In genomic region chr5:137383909-137384308, GRCh38 we compare ENCODE assay signal across 16 cellular contexts.
DNase-seq lines count a peak whose midpoint lies in the region; ATAC-seq and TF ChIP-seq lines count a peak whose summit lies in the region.
"Had no signal": no experiment of that assay in that cellular context is flagged by ENCODE, and none has a peak within 500 bp of the region (broad histone marks: within the 10 kb centered on the region; RNA-seq: fewer than 3 reads in every experiment).

No MANE protein-coding gene starts in this region.

- in situ Hi-C loops in G401 (cut with HindIII; ENCODE audit: low sequenced_read_pairs): no loop called here

- no peak overlapping the region for H3K4me3 Mint-ChIP-seq in neural crest cell
- H3K4me3 Mint-ChIP-seq in activated T-cell treated with anti-CD3 and anti-CD28 coated beads, Interleukin-2, amount 50 U/mL, for 4 hours: no peak overlapping the region
- H3K4me3 Mint-ChIP-seq: B cell; CD14-positive monocyte; CD4-positive, alpha-beta T cell; CD8-positive, alpha-beta memory T cell had no signal

- ATAC-seq in activated T-cell treated with anti-CD3 and anti-CD28 coated beads, Interleukin-2, amount 50 U/mL, for 4 hours: no peak
- no peak for ATAC-seq in GM18519 (IDR thresholded peaks at IDR 0.05; ENCODE audit: low FRiP score, unreplicated experiment)

- H3K27me3 ChIP-seq in BE2C: no peaks in the 10 kb centered on the region
- H3K27me3 ChIP-seq: BLaER1 treated with 17β-estradiol and CSF1 and Interleukin-3, amounts not matched to agents 10 nM and 100 nM had no signal

- H3K9me3 ChIP-seq in BE2C: no peaks in the 10 kb centered on the region

- TF ChIP-seq CTCF in neural crest cell (conservative IDR thresholded peaks at IDR 0.05) (no peak), BE2C (IDR thresholded peaks at IDR 0.05; ENCODE audit: low read depth, low read length) (no peak)

- no peak overlapping the region for H3K4me3 ChIP-seq in BE2C (ENCODE audit: low read depth, low read length)
- H3K4me3 ChIP-seq: BLaER1 treated with 17β-estradiol and CSF1 and Interleukin-3, amounts not matched to agents 10 nM and 100 nM; GM23248 had no signal

- DNase-seq in G401 (ENCODE audit: low spot score) (peak; percentile 90), cerebellar cortex (ENCODE audit: low spot score) (peak; percentile 86), neural crest cell (ENCODE audit: low read depth, low spot score) (no peak), BE2C (no peak)
- no peak for DNase-seq in activated T-cell treated with anti-CD3 and anti-CD28 coated beads, Interleukin-2, amount 50 U/mL, for 4 hours
- DNase-seq: CD4-positive, alpha-beta T cell; CD8-positive, alpha-beta memory T cell; DMS 273 treated with DMSO at 0.1 percent for 48 hours; DMS79 treated with DMSO at 0.1 percent for 48 hours; GM23248; H7; HCEC 1CT had no signal

- no peaks in the 10 kb centered on the region for H3K4me1 Mint-ChIP-seq in neural crest cell
- H3K4me1 Mint-ChIP-seq in activated T-cell treated with anti-CD3 and anti-CD28 coated beads, Interleukin-2, amount 50 U/mL, for 4 hours (ENCODE audit: low read depth): no peaks in the 10 kb centered on the region
- H3K4me1 Mint-ChIP-seq: B cell; CD14-positive monocyte; CD8-positive, alpha-beta memory T cell had no signal

- no peaks in the 10 kb centered on the region for H3K27me3 Mint-ChIP-seq in neural crest cell (ENCODE audit: low read depth)
- H3K27me3 Mint-ChIP-seq in activated T-cell treated with anti-CD3 and anti-CD28 coated beads, Interleukin-2, amount 50 U/mL, for 4 hours (ENCODE audit: low read depth): no peaks in the 10 kb centered on the region
- H3K27me3 Mint-ChIP-seq: B cell; CD4-positive, alpha-beta T cell had no signal

- no peaks in the 10 kb centered on the region for H3K36me3 ChIP-seq in BE2C

- peak overlapping the region; percentile 52 for H3K27ac Mint-ChIP-seq in neural crest cell (ENCODE audit: unreplicated experiment)
- H3K27ac Mint-ChIP-seq: B cell; CD14-positive monocyte; CD4-positive, alpha-beta T cell; CD8-positive, alpha-beta memory T cell had no signal

- no peaks in the 10 kb centered on the region for H3K4me1 ChIP-seq in BE2C

- peaks cover 23% of the 10 kb centered on the region for H3K36me3 Mint-ChIP-seq in neural crest cell (ENCODE audit: low read depth)
- H3K36me3 Mint-ChIP-seq in activated T-cell treated with anti-CD3 and anti-CD28 coated beads, Interleukin-2, amount 50 U/mL, for 4 hours (ENCODE audit: insufficient read depth): no peaks in the 10 kb centered on the region
- H3K36me3 Mint-ChIP-seq: CD14-positive monocyte; CD8-positive, alpha-beta memory T cell had no signal

- H3K9me3 Mint-ChIP-seq in neural crest cell: peaks cover 30% of the 10 kb centered on the region
- peaks cover 19% of the 10 kb centered on the region for H3K9me3 Mint-ChIP-seq in activated T-cell treated with anti-CD3 and anti-CD28 coated beads, Interleukin-2, amount 50 U/mL, for 4 hours

Comparison
In these comparisons a context has a peak if more than half of its experiments do, and no peak if none do; other contexts are left out.
1. DNase-seq: peak in G401 (single experiment) and cerebellar cortex (single experiment); none in neural crest cell (single experiment), BE2C (single experiment) and activated T-cell treated with anti-CD3 and anti-CD28 coated beads, Interleukin-2, amount 50 U/mL, for 4 hours (single experiment).